19 cellular contexts compared by ENCODE assay signal in the genomic region with DNA sequence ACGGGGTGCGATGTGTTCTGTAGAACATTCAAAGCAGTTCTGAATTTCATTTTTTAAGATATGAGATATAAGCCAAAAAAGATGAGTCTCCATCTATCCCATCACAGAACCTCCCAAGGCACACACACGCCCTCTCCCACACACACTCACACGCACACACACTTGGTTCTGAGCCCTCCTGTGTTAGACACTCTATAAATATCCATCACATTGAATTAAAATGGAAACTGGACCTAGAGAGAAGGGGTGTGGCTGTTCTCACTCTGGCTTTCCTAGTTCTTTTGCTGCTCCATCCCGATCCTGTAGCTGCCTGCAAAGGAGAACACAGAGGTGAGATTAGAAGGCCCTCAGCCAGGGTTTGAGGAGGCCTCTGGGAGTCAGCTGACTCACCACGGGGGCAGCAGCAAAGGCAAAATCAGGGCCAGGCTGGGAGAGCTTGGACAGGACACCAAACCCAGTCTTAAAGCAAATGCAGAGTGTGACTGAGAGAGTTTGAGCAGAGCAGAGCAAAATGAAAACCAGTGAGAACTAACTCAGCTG.
"Had no signal": no experiment of that assay in that cellular context is flagged by ENCODE, and none has a peak within 500 bp of the region (broad histone marks: within the 10 kb centered on the region; RNA-seq: fewer than 3 reads in every experiment).

No MANE protein-coding gene starts in this region.

- H3K4me1 Mint-ChIP-seq: stimulated activated effector memory CD8-positive, alpha-beta T cell treated with anti-CD3 and anti-CD28 coated beads, Interleukin-12 subunit alpha, Interleukin-12 subunit beta, amount 100 ng/mL, for 72 hours had no signal

- H3K4me3 ChIP-seq: breast epithelium, gastroesophageal sphincter, ovary, psoas muscle, right lobe of liver, smooth muscle cell had no signal

- ATAC-seq: activated CD4-positive, CD25-positive, alpha-beta regulatory T cell treated with anti-CD3 and anti-CD28 coated beads, Interleukin-2, amount 50 U/mL, for 24 hours; gastroesophageal sphincter; right lobe of liver; stimulated activated effector memory CD8-positive, alpha-beta T cell treated with anti-CD3 and anti-CD28 coated beads, Interleukin-12 subunit alpha, Interleukin-12 subunit beta, amount 100 ng/mL, for 72 hours had no signal

- H3K27ac Mint-ChIP-seq: stimulated activated effector memory CD8-positive, alpha-beta T cell treated with anti-CD3 and anti-CD28 coated beads, Interleukin-12 subunit alpha, Interleukin-12 subunit beta, amount 100 ng/mL, for 72 hours had no signal

- H3K36me3 ChIP-seq: breast epithelium, gastroesophageal sphincter, ovary, right lobe of liver had no signal

- H3K4me3 Mint-ChIP-seq: stimulated activated effector memory CD8-positive, alpha-beta T cell treated with anti-CD3 and anti-CD28 coated beads, Interleukin-12 subunit alpha, Interleukin-12 subunit beta, amount 100 ng/mL, for 72 hours had no signal

- H3K9me3 ChIP-seq: breast epithelium, gastroesophageal sphincter, ovary, psoas muscle, right lobe of liver had no signal

- H3K4me1 ChIP-seq: breast epithelium, right lobe of liver had no signal

- H3K27ac ChIP-seq: breast epithelium, ovary, psoas muscle, right lobe of liver had no signal

- H3K4me2 ChIP-seq: smooth muscle cell had no signal

- H3K9me3 Mint-ChIP-seq: stimulated activated effector memory CD8-positive, alpha-beta T cell treated with anti-CD3 and anti-CD28 coated beads, Interleukin-12 subunit alpha, Interleukin-12 subunit beta, amount 100 ng/mL, for 72 hours had no signal

- DNase-seq: activated CD4-positive, alpha-beta T cell treated with anti-CD3 and anti-CD28 coated beads, Interleukin-2, amount 50 U/mL, for 1 hour; activated CD8-positive, alpha-beta memory T cell treated with anti-CD3 and anti-CD28 coated beads for 24 hours; activated CD8-positive, alpha-beta memory T cell treated with anti-CD3 and anti-CD28 coated beads, Interleukin-2, amount 50 U/mL, for 48 hours; activated effector memory CD4-positive, alpha-beta T cell treated with Interleukin-2 at 50 U/mL for 16 hours; activated naive CD4-positive, alpha-beta T cell treated with anti-CD3 and anti-CD28 coated beads, Interleukin-2, amount 50 U/mL, for 16 hours; activated T-cell treated with anti-CD3 and anti-CD28 coated beads, Interleukin-2, amount 50 U/mL, for 48 hours; aorta; cerebellar nuclear complex; effector CD4-positive, alpha-beta T cell; midbrain; ovary; psoas muscle; right lobe of liver; stimulated activated CD4-positive, alpha-beta T cell treated with anti-CD3 and anti-CD28 coated beads, Interleukin-4, amount 100 ng/mL, for 1 hour had no signal

- H3K27me3 ChIP-seq: gastroesophageal sphincter, ovary, right lobe of liver had no signal

- H3K36me3 Mint-ChIP-seq: stimulated activated effector memory CD8-positive, alpha-beta T cell treated with anti-CD3 and anti-CD28 coated beads, Interleukin-12 subunit alpha, Interleukin-12 subunit beta, amount 100 ng/mL, for 72 hours had no signal
